ENCODE assay signal across 9 cellular contexts in the genomic region with DNA sequence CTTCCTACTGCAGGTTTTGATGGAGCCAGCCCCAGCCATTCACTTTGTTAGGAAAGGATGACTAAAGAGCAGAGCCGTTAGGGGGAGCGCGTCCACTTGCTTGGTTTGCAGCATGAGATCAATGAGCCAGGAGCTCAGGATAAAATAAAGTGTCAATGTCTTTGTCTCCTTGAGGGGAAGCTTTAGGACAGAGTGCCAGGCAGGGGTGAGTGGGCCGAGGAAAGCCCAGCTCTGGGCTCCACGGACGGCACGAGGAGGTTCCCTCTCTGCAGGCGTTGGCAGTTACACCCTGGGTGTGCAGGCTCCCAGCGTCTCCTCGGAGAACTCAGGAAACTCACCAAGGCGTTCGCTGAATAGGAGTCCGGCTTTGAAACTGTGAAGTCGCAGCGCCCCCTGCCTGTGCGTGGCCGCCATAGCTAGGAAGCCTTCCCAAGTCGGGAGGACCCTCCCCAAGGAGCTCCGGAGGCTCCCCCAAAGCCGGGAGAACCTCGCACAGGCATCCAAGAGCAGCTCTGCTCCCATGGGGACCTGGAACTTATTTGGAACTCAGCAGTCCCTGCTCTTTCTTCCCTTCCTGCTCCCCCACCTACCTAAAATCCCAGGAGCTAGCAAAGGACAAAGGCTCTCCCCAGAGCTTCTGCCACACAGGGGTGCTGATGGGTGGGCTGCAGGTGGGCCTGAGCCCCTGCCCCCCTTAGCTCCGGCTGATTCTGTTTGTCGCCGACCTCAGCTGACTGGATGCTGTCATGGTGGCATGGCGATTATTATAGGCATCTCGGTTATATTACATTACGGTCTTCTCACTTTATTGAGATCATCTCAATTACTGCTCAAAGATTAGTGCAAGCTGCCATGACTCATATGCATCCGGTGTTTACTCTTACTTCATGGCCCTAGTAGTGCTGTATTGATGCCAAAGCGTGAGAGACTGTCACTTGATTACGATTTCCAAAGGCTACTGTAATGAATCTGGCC. TPM values are rescaled to one million over a fixed set of nuclear protein-coding genes. Genes with fewer than 3 reads are reported as not detected.
DNase-seq lines count a peak whose midpoint lies in the region; ATAC-seq, FAIRE-seq and TF ChIP-seq lines count a peak whose summit lies in the region.
"Had no signal": no experiment of that assay in that cellular context is flagged by ENCODE, and none has a peak within 500 bp of the region (broad histone marks: within the 10 kb centered on the region; RNA-seq: fewer than 3 reads in every experiment).

No MANE protein-coding gene starts in this region.

- peak overlapping the region; percentile 7 for H3K4me3 ChIP-seq in epithelial cell of esophagus (ENCODE audit: low read length)

- FAIRE-seq in HTR-8/SVneo (lab: Jason Lieb, UNC): no peak
- FAIRE-seq: colon had no signal

- peak; percentile 81 for TF ChIP-seq CTCF in epithelial cell of esophagus (IDR thresholded peaks at IDR 0.05; ENCODE audit: insufficient read depth, low read depth, low read length, missing control alignments)

- DNase-seq in DMS 273 treated with DMSO at 0.1 percent for 48 hours (lab: John Stamatoyannopoulos, UW) (peak; percentile 44), HTR-8/SVneo (ENCODE audit: insufficient read length, low spot score) (peak; percentile 71), NOMO-1 treated with dmso at 0.1 percent for 144 hours (lab: John Stamatoyannopoulos, UW; ENCODE audit: unreplicated experiment) (peak; percentile 70), epithelial cell of esophagus (ENCODE audit: low read depth) (peak; percentile 87), mucosa of gallbladder (ENCODE audit: low spot score) (peak; percentile 84)
- DNase-seq in activated CD8-positive, alpha-beta memory T cell treated with anti-CD3 and anti-CD28 coated beads, Interleukin-2, amount 50 U/mL, for 48 hours: peak; percentile 87
- DNase-seq in stimulated activated CD8-positive, alpha-beta memory T cell treated with anti-CD3 and anti-CD28 coated beads, Interleukin-2, amount 100 ng/mL, for 48 hours (ENCODE audit: low read depth in 2 of 2): peak; percentile 31 to 58

- ATAC-seq in GM18519 (IDR thresholded peaks at IDR 0.05; ENCODE audit: low FRiP score, unreplicated experiment): no peak

RNA-seq across cellular contexts. Expression of gene GSX1, which starts 34.4 kb away (rescaled TPM):
- total RNA-seq in mucosa of gallbladder: not detected
